Comparison of ENCODE assay signal across 8 cellular contexts in genomic region chr7:78510580-78511188, GRCh38.
DNase-seq lines count a peak whose midpoint lies in the region; ATAC-seq, FAIRE-seq and TF ChIP-seq lines count a peak whose summit lies in the region.
"Had no signal": no experiment of that assay in that cellular context is flagged by ENCODE, and none has a peak within 500 bp of the region (broad histone marks: within the 10 kb centered on the region; RNA-seq: fewer than 3 reads in every experiment).

No MANE protein-coding gene starts in this region.

- TF ChIP-seq RAD21 in GM12878 (IDR thresholded peaks at IDR 0.05; ENCODE audit: insufficient read depth, low read depth, low read length), result peak; percentile 72

- BruUV-seq in GM12878 (replicated peaks; lab: Mats Ljungman, UMichigan), result no TSS peak

- no peaks in the 10 kb centered on the region for H4K20me1 ChIP-seq in GM12878 (ENCODE audit: control insufficient read depth, insufficient read depth)

- H3K4me1 ChIP-seq in GM12878 (ENCODE audit: control insufficient read depth, insufficient read depth, low read length), result no peaks in the 10 kb centered on the region

- POLR2A ChIA-PET in HEK293T (lab: Yijun Ruan, JAX) (no interaction called here), GM12878 (lab: Charles Lee) (no interaction called here)

- H3K27ac ChIP-seq in GM12878 (ENCODE audit: control insufficient read depth, insufficient read depth), result no peak overlapping the region
- H3K27ac ChIP-seq: skin epidermis had no signal

- TF ChIP-seq CTCF in GM12873 (IDR thresholded peaks at IDR 0.05; ENCODE audit: insufficient read depth, low read depth, low read length, missing control alignments) (peak; percentile 88), GM12878 (IDR thresholded peaks at IDR 0.05 in 2 of 3, conservative IDR thresholded peaks at IDR 0.05 in 1 of 3; ENCODE audit: control insufficient read depth in 2 of 3, extremely low read depth in 1 of 3, insufficient read depth in 1 of 3, low read depth in 3 of 3, low read length in 3 of 3) (peak; percentile 58 to 69 (median 68))

- in situ Hi-C loops in GM12878 (cut with MboI), result no loop called here
- in situ Hi-C loops in G401 (cut with HindIII; ENCODE audit: low sequenced_read_pairs), result no loop called here

- 7% methylated on average over 2 of the region's 2 CpGs for WGBS in GM12878 (ENCODE audit: insufficient coverage, insufficient replicate concordance, low lambda C conversion rate, missing lambda C conversion rate)

- intact Hi-C loops in GM12878 (cut with micrococcal nuclease; ENCODE audit: unreplicated experiment), result loop anchor here (5.0 to 10.0 kb wide), 2 partner anchors 414 to 667 kb away; no protein-coding TSS in a partner anchor

- H3K4me3 ChIP-seq in GM12878, result no peak overlapping the region
- H3K4me3 ChIP-seq in MG63, result no peak overlapping the region
- H3K4me3 ChIP-seq: skin epidermis had no signal

- RAD21 ChIA-PET in GM12878 (lab: Charles Lee; ENCODE audit: unreplicated experiment), result interaction anchor here (0.6 kb wide), 1 partner anchor 1032 kb away, joined by 3 read pairs; no protein-coding TSS in a partner anchor

- no peak overlapping the region for H2AFZ ChIP-seq in GM12878 (ENCODE audit: control insufficient read depth, low read depth, low read length)

- H3K27me3 ChIP-seq in GM12878 (replicated peaks in 1 of 2; ENCODE audit: control insufficient read depth in 2 of 2, insufficient read depth in 2 of 2, low read length in 1 of 2) (no peaks in the 10 kb centered on the region), MG63 (no peaks in the 10 kb centered on the region)

- FAIRE-seq in GM12878 (lab: Jason Lieb, UNC), result peak; percentile 27

- no peaks in the 10 kb centered on the region for H3K79me2 ChIP-seq in GM12878 (ENCODE audit: control insufficient read depth, insufficient read depth, low read length)

- SMC1A ChIA-PET in GM12878 (lab: Charles Lee; ENCODE audit: uncharacterized antibody, unreplicated experiment), result interaction anchor here (0.8 to 1.1 kb wide), 2 partner anchors 9 to 143 kb away, joined by 3 to 4 read pairs; no protein-coding TSS in a partner anchor

- CTCF ChIA-PET in HEK293T (lab: Yijun Ruan, JAX) (interaction anchor here (0.7 kb wide), 1 partner anchor 137 kb away, joined by 3 read pairs; no protein-coding TSS in a partner anchor), GM12878 (lab: Yijun Ruan, JAX) (interaction anchor here (0.8 to 1.2 kb wide), 3 partner anchors 10 to 666 kb away, joined by 3 to 8 read pairs (median 3); no protein-coding TSS in a partner anchor)

- no peak for TF ChIP-seq POLR2A in GM12878 (IDR thresholded peaks at IDR 0.05; ENCODE audit: low read depth, low read length)

- peak; percentile 71 for ATAC-seq in GM12878

- H3K36me3 ChIP-seq in GM12878 (ENCODE audit: control insufficient read depth in 2 of 2, insufficient read depth in 2 of 2, low read length in 1 of 2), result no peaks in the 10 kb centered on the region
- H3K36me3 ChIP-seq in MG63, result no peaks in the 10 kb centered on the region

- H3K4me2 ChIP-seq in GM12878 (ENCODE audit: control insufficient read depth, insufficient read depth), result no peak overlapping the region

- DNase-seq in HEK293T (ENCODE audit: extremely low spot score) (peak; percentile 23), NCI-H2171 (lab: John Stamatoyannopoulos, UW) (peak; percentile 30), GM12878 (ENCODE audit: low read depth, low spot score) (no peak), left kidney (ENCODE audit: low read depth, low spot score) (peak; percentile 68), G401 (ENCODE audit: low spot score) (no peak), MG63 (no peak)

- H3K9me3 ChIP-seq in GM12878 (replicated peaks; ENCODE audit: control insufficient read depth, insufficient read depth, low read length) (no peaks in the 10 kb centered on the region), MG63 (no peaks in the 10 kb centered on the region)

- TF ChIP-seq EP300 in GM12878 (IDR thresholded peaks at IDR 0.05; ENCODE audit: borderline replicate concordance in 1 of 2, control insufficient read depth in 1 of 2, low read depth in 2 of 2, low read length in 2 of 2), result no peak

- no peak overlapping the region for H3K9ac ChIP-seq in GM12878 (ENCODE audit: control insufficient read depth, insufficient read depth, low read length)

TF ChIP-seq in HEK293T, 16 proteins besides CTCF, POLR2A, EP300 and RAD21:
- TF ChIP-seq BHLHE40 (IDR thresholded peaks at IDR 0.05; ENCODE audit: borderline replicate concordance), result no peak
- TF ChIP-seq SP1 (IDR thresholded peaks at IDR 0.05), result no peak
- TF ChIP-seq ARNT (IDR thresholded peaks at IDR 0.05), result no peak
- TF ChIP-seq LEF1 (IDR thresholded peaks at IDR 0.05; ENCODE audit: borderline replicate concordance), result no peak
- TF ChIP-seq NFRKB (IDR thresholded peaks at IDR 0.05), result no peak
- no peak for TF ChIP-seq FOXM1 (IDR thresholded peaks at IDR 0.05; ENCODE audit: borderline replicate concordance)
- no peak for TF ChIP-seq L3MBTL2 (conservative IDR thresholded peaks at IDR 0.05)
- TF ChIP-seq TARDBP (IDR thresholded peaks at IDR 0.05), result no peak
- no peak for TF ChIP-seq PKNOX1 (IDR thresholded peaks at IDR 0.05)
- TF ChIP-seq ZNF384 (IDR thresholded peaks at IDR 0.05), result no peak
- no peak for TF ChIP-seq ELF4 (IDR thresholded peaks at IDR 0.05)
- TF ChIP-seq FOXA1 (IDR thresholded peaks at IDR 0.05), result no peak
- TF ChIP-seq FOXK2 (IDR thresholded peaks at IDR 0.05), result no peak
TF ChIP-seq in HEK293T: peak in this region for 0.

TF ChIP-seq in GM12878, 131 proteins besides CTCF, POLR2A, EP300 and RAD21:
- no peak for TF ChIP-seq POLR2AphosphoS5 (IDR thresholded peaks at IDR 0.05; ENCODE audit: low read length)
- TF ChIP-seq SMC3 (IDR thresholded peaks at IDR 0.05; ENCODE audit: borderline replicate concordance, low read length), result peak; percentile 68; the same call in 1 of the 2 replicates

Comparison
In these comparisons a context has a peak if more than half of its experiments do, and no peak if none do; other contexts are left out.
1. DNase-seq: peak in HEK293T (single experiment), NCI-H2171 (single experiment) and left kidney (single experiment); none in GM12878 (single experiment), G401 (single experiment) and MG63 (single experiment).